In genomic region chr21:45406801-45407628, GRCh38 we compare ENCODE assay signal across 9 cellular contexts. TPM values are rescaled to one million over a fixed set of nuclear protein-coding genes. Genes with fewer than 3 reads are reported as not detected.
A peak's percentile ranks its signal among the peaks of the same experiment; 100 is the strongest.
DNase-seq lines count a peak whose midpoint lies in the region; ATAC-seq and TF ChIP-seq lines count a peak whose summit lies in the region.
"Had no signal": no experiment of that assay in that cellular context is flagged by ENCODE, and none has a peak within 500 bp of the region (broad histone marks: within the 10 kb centered on the region; RNA-seq: fewer than 3 reads in every experiment).

No MANE protein-coding gene starts in this region.

- H3K9me3 Mint-ChIP-seq in progenitor cell of endocrine pancreas (ENCODE audit: low read depth): no peaks in the 10 kb centered on the region

- ATAC-seq in heart right ventricle (no peak), GM18870 (IDR thresholded peaks at IDR 0.05; ENCODE audit: unreplicated experiment) (no peak)

- H3K9me3 ChIP-seq in heart right ventricle: peaks cover 0 to 2% (median 0%) of the 10 kb centered on the region in 11 donors

- H3K27me3 Mint-ChIP-seq in progenitor cell of endocrine pancreas: peaks cover 14% of the 10 kb centered on the region

- peaks cover 43 to 74% (median 66%) of the 10 kb centered on the region in 9 donors for H3K4me1 ChIP-seq in heart right ventricle

- peak overlapping the region; percentile 90 for H3K27ac Mint-ChIP-seq in progenitor cell of endocrine pancreas

- H3K27ac ChIP-seq in heart right ventricle: peak overlapping the region; percentile 65 to 92 (median 88)

- TF ChIP-seq CTCF in WI38 (IDR thresholded peaks at IDR 0.05; ENCODE audit: low read depth, low read length) (no peak), heart right ventricle (IDR thresholded peaks at IDR 0.05) (peak in 2 of 9 donors; percentile 11 to 14), progenitor cell of endocrine pancreas (IDR thresholded peaks at IDR 0.05; ENCODE audit: unreplicated experiment) (no peak)

- peak overlapping the region; percentile 69 for H3K4me3 Mint-ChIP-seq in progenitor cell of endocrine pancreas (ENCODE audit: low read depth)

- DNase-seq in ELF-1 (ENCODE audit: low read depth, low spot score) (peak; percentile 89), heart right ventricle (peak in 1 of 2 donors; percentile 16), progenitor cell of endocrine pancreas (ENCODE audit: low spot score, unreplicated experiment) (no peak), AG20443 (ENCODE audit: low spot score) (no peak), HuH-7.5 (ENCODE audit: low spot score) (no peak), DMS 273 (lab: John Stamatoyannopoulos, UW; ENCODE audit: unreplicated experiment) (no peak)
- DNase-seq: activated naive CD4-positive, alpha-beta T cell treated with Interleukin-2 at 50 U/mL for 16 hours had no signal

- peaks cover 0 to 48% (median 0%) of the 10 kb centered on the region in 7 donors for H3K27me3 ChIP-seq in heart right ventricle

- WGBS in heart right ventricle, 2 donors: 78 to 82% methylated on average over 17 of the region's 17 CpGs

- no peaks in the 10 kb centered on the region for H3K36me3 Mint-ChIP-seq in progenitor cell of endocrine pancreas (ENCODE audit: insufficient read depth)

- H3K4me1 Mint-ChIP-seq in progenitor cell of endocrine pancreas (ENCODE audit: low read depth): peaks cover 54% of the 10 kb centered on the region

- H3K36me3 ChIP-seq in heart right ventricle: peaks cover 0 to 11% (median 0%) of the 10 kb centered on the region in 9 donors

- H3K4me3 ChIP-seq in WI38 (ENCODE audit: low read depth, low read length) (peak overlapping the region; percentile 64), heart right ventricle (peak overlapping the region in 9 of 10 donors; percentile 52 to 93 (median 68))

- intact Hi-C loops in heart right ventricle (cut with DNase I): no loop called here

RNA-seq across cellular contexts. Expression of gene COL18A1, which starts 2.0 kb away (rescaled TPM):
- total RNA-seq in heart right ventricle: 10 to 100 TPM; 33.7 to 87.1 (median 48.8) TPM
- polyA plus RNA-seq in heart right ventricle: 10 to 100 TPM; 63.1 to 70.6 TPM
- 271 TPM in 2 replicates for total RNA-seq in progenitor cell of endocrine pancreas
